20 cellular contexts compared by ENCODE assay signal in the genomic region with DNA sequence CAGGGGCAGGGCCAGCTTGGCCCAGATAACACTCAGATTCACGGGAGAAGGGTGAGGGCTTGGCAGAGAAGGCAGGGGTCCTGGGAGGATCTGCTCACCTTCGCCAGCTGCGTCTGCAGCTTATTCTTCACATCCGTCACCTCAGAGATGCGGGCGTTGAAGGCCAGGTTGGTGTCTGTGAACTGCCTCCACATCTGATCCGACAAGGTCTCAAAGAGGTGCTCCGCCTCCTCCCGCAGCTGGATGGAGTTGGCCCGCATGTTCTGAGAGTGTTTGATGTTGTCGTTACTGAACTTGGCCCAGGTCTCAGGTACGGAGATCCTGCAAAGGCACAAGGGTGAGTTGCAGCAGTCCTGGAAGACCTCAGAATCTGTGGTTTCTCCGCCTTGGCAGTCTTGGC. TPM values are rescaled to one million over a fixed set of nuclear protein-coding genes. Genes with fewer than 3 reads are reported as not detected.
DNase-seq lines count a peak whose midpoint lies in the region; ATAC-seq and TF ChIP-seq lines count a peak whose summit lies in the region.
"Had no signal": no experiment of that assay in that cellular context is flagged by ENCODE, and none has a peak within 500 bp of the region (broad histone marks: within the 10 kb centered on the region; RNA-seq: fewer than 3 reads in every experiment).

No MANE protein-coding gene starts in this region.

- H3K14ac ChIP-seq in neuronal stem cell (ENCODE audit: low read length) = no peak overlapping the region

- WGBS in endodermal cell (ENCODE audit: insufficient coverage in 1 of 2, insufficient read length in 1 of 2), 2 experiments = 93 to 94% methylated on average over 8 to 13 of the region's 13 CpGs
- WGBS in neuronal stem cell (ENCODE audit: extremely low coverage in 2 of 2, insufficient read length in 2 of 2, insufficient replicate concordance in 1 of 2), 2 donors = no CpG with 5 or more reads among the region's 13 CpGs
- 85% methylated on average over 13 of the region's 13 CpGs for WGBS in prostate gland

- no peak for TF ChIP-seq POLR2A in prostate gland (IDR thresholded peaks at IDR 0.05)

- H3K4me3 Mint-ChIP-seq in endodermal cell = no peak overlapping the region
- H3K4me3 Mint-ChIP-seq: CD4-positive, alpha-beta memory T cell; GM23338 had no signal

- H3K27me3 ChIP-seq in endodermal cell (ENCODE audit: control insufficient read depth, insufficient read depth, low read length, poor library complexity, severe bottlenecking) (no peaks in the 10 kb centered on the region), neuronal stem cell (ENCODE audit: control insufficient read depth in 3 of 3, insufficient read depth in 3 of 3, low read depth in 1 of 3, low read length in 3 of 3) (peaks cover 0 to 9% (median 0%) of the 10 kb centered on the region in 3 experiments), prostate gland (replicated peaks; ENCODE audit: insufficient read depth) (no peaks in the 10 kb centered on the region)

- peak overlapping the region; percentile 86 for H2BK15ac ChIP-seq in neuronal stem cell (ENCODE audit: low read length)

- no peak overlapping the region for H4K91ac ChIP-seq in neuronal stem cell (ENCODE audit: low read depth, low read length, poor library complexity)

- intact Hi-C loops in posterior vena cava (cut with DNase I) (no loop called here), prostate gland (cut with DNase I) (no loop called here)

- H2AK5ac ChIP-seq in neuronal stem cell (ENCODE audit: low read depth, low read length) = peak overlapping the region; percentile 57

- H2AFZ ChIP-seq in neuronal stem cell (ENCODE audit: low read length) = no peak overlapping the region
- H2AFZ ChIP-seq: GM23338 had no signal

- H3K27ac ChIP-seq in endodermal cell (ENCODE audit: low read depth, low read length) = no peak overlapping the region
- H3K27ac ChIP-seq in neuronal stem cell (replicated peaks; ENCODE audit: low read length) = no peak overlapping the region
- H3K27ac ChIP-seq in prostate gland = no peak overlapping the region

- H3K27me3 Mint-ChIP-seq in endodermal cell (ENCODE audit: insufficient read depth) = peaks cover 1% of the 10 kb centered on the region

- H3K4me2 ChIP-seq in neuronal stem cell (ENCODE audit: insufficient read depth, low read length, poor library complexity, severe bottlenecking) = no peak overlapping the region
- H3K4me2 ChIP-seq: GM23338 had no signal

- no peak overlapping the region for H3K27ac Mint-ChIP-seq in endodermal cell
- H3K27ac Mint-ChIP-seq: CD4-positive, alpha-beta memory T cell; GM23338 had no signal

- H3K4me3 ChIP-seq in endodermal cell (ENCODE audit: low read length) (no peak overlapping the region), neuronal stem cell (ENCODE audit: low read length in 2 of 2) (no peak overlapping the region), prostate gland (no peak overlapping the region)
- H3K4me3 ChIP-seq: GM23338, HAP-1 had no signal

- peaks cover 8% of the 10 kb centered on the region for H3K4me1 Mint-ChIP-seq in endodermal cell
- H3K4me1 Mint-ChIP-seq: CD4-positive, alpha-beta memory T cell had no signal

- no peak for ATAC-seq in HG03159 (IDR thresholded peaks at IDR 0.05; ENCODE audit: unreplicated experiment)
- ATAC-seq: GM23338 had no signal

- H3K4me1 ChIP-seq in endodermal cell (ENCODE audit: control insufficient read depth, insufficient read depth, low read length) (peaks cover 5% of the 10 kb centered on the region), neuronal stem cell (ENCODE audit: control insufficient read depth in 2 of 2, insufficient read depth in 1 of 2, low read depth in 1 of 2, low read length in 2 of 2) (peaks cover 4 to 6% of the 10 kb centered on the region in 2 donors), prostate gland (replicated peaks) (no peaks in the 10 kb centered on the region)
- H3K4me1 ChIP-seq: HAP-1 had no signal

- no peaks in the 10 kb centered on the region for H3K36me3 Mint-ChIP-seq in endodermal cell (ENCODE audit: low read depth)
- H3K36me3 Mint-ChIP-seq: CD4-positive, alpha-beta memory T cell had no signal

- H3K79me1 ChIP-seq in neuronal stem cell (ENCODE audit: low read depth, low read length) = no peaks in the 10 kb centered on the region

- peak overlapping the region; percentile 57 for H3K18ac ChIP-seq in neuronal stem cell (ENCODE audit: low read length)

- peak; percentile 26 for DNase-seq in endodermal cell
- no peak for DNase-seq in neuronal stem cell (ENCODE audit: low spot score)
- peak; percentile 76 for DNase-seq in posterior vena cava (ENCODE audit: low spot score)
- DNase-seq in HCEC 1CT = no peak
- DNase-seq in prostate gland (ENCODE audit: low spot score) = no peak
- DNase-seq: C1 segment of cervical spinal cord; Calu3; CD4-positive, alpha-beta memory T cell; COR-L47; DMS53; DMS79 treated with DMSO at 0.1 percent for 48 hours; GF-D8 had no signal

- H3K9me3 ChIP-seq in endodermal cell (ENCODE audit: control insufficient read depth, low read length) (no peaks in the 10 kb centered on the region), neuronal stem cell (replicated peaks in 1 of 2; ENCODE audit: control insufficient read depth in 2 of 2, insufficient read depth in 1 of 2, low read depth in 1 of 2, low read length in 2 of 2) (peaks cover 0 to 2% of the 10 kb centered on the region in 2 donors), prostate gland (no peaks in the 10 kb centered on the region)
- H3K9me3 ChIP-seq: HAP-1 had no signal

- H2BK120ac ChIP-seq in neuronal stem cell (ENCODE audit: low read depth, low read length) = no peak overlapping the region

- no peaks in the 10 kb centered on the region for H3K9me3 Mint-ChIP-seq in endodermal cell
- H3K9me3 Mint-ChIP-seq: GM23338 had no signal

- no peaks in the 10 kb centered on the region for H3K36me3 ChIP-seq in endodermal cell (ENCODE audit: control insufficient read depth, insufficient read depth, low read length)
- H3K36me3 ChIP-seq in neuronal stem cell (replicated peaks in 1 of 2; ENCODE audit: control insufficient read depth in 2 of 2, insufficient read depth in 2 of 2, low read length in 2 of 2) = no peaks in the 10 kb centered on the region
- no peaks in the 10 kb centered on the region for H3K36me3 ChIP-seq in prostate gland
- H3K36me3 ChIP-seq: HAP-1 had no signal

- H2BK5ac ChIP-seq in neuronal stem cell (ENCODE audit: low read length) = no peak overlapping the region

- TF ChIP-seq CTCF in endodermal cell (conservative IDR thresholded peaks at IDR 0.05) (no peak), prostate gland (IDR thresholded peaks at IDR 0.05) (no peak)

- no peak overlapping the region for H3K4ac ChIP-seq in neuronal stem cell (ENCODE audit: low read length)

- H3K9ac ChIP-seq in endodermal cell (ENCODE audit: extremely low read depth, low read length, poor library complexity, severe bottlenecking) (no peak overlapping the region), neuronal stem cell (ENCODE audit: low read depth, low read length, poor library complexity) (no peak overlapping the region)

- no peak overlapping the region for H3K23ac ChIP-seq in neuronal stem cell (ENCODE audit: low read depth, low read length, poor library complexity)

- no peak overlapping the region for H4K8ac ChIP-seq in neuronal stem cell (ENCODE audit: low read depth, low read length)

- no peak overlapping the region for H2BK12ac ChIP-seq in neuronal stem cell (ENCODE audit: low read length)

RNA-seq across cellular contexts. Expression of a gene that starts 18.9 kb away (rescaled TPM):
- total RNA-seq in endodermal cell (under 1 TPM in 1 of 2 donors, not detected in 1; 0.31 TPM), posterior vena cava (under 1 TPM in 1 of 2 donors, not detected in 1; 0.14 TPM), prostate gland (1 to 10 TPM in 1 of 2 donors, under 1 TPM in 1; 0.36 to 3.9 TPM)
- polyA plus RNA-seq in endodermal cell (2013, experiment 1 of 2) = 0.36 TPM
- polyA plus RNA-seq in endodermal cell (2013, experiment 2 of 2) = 0.29 TPM
- polyA plus RNA-seq in neuronal stem cell (2013, experiment 1 of 2) = 0.20 TPM
- polyA plus RNA-seq in neuronal stem cell (2013, experiment 2 of 2) = 0.29 TPM
- total RNA-seq: A172; A673; Calu3; CD4-positive, alpha-beta memory T cell; Daoy; G401 had no signal
- polyA plus RNA-seq: BJ; CD4-positive, alpha-beta memory T cell; GM23338 had no signal

Comparison
In these comparisons a context has a peak if more than half of its experiments do, and no peak if none do; other contexts are left out.
1. DNase-seq: peak in endodermal cell (single experiment) and posterior vena cava (single experiment); none in neuronal stem cell (single experiment), HCEC 1CT (single experiment) and prostate gland (single experiment).